8 cellular contexts compared by ENCODE assay signal in genomic region chr17:36535669-36536081, GRCh38. TPM values are rescaled to one million over a fixed set of nuclear protein-coding genes. Genes with fewer than 3 reads are reported as not detected.
DNase-seq lines count a peak whose midpoint lies in the region; ATAC-seq and TF ChIP-seq lines count a peak whose summit lies in the region.

No MANE protein-coding gene starts in this region.

- ATAC-seq in GM18867 (IDR thresholded peaks at IDR 0.05; ENCODE audit: unreplicated experiment) (peak; percentile 16), GM18502 (IDR thresholded peaks at IDR 0.05; ENCODE audit: poor library complexity, unreplicated experiment) (no peak), omental fat pad (ENCODE audit: low FRiP score) (no peak)

- peak overlapping the region; percentile 74 for H3K27ac Mint-ChIP-seq in neural progenitor cell

- H3K9ac ChIP-seq in colonic mucosa (ENCODE audit: low read depth in 2 of 2, low read length in 2 of 2) (peak overlapping the region; percentile 93 to 98), neural progenitor cell (no peak overlapping the region)

- H3K79me2 ChIP-seq in neural progenitor cell (ENCODE audit: low read depth) = peaks cover 48% of the 10 kb centered on the region

- peak overlapping the region; percentile 95 for H3K4me3 Mint-ChIP-seq in neural progenitor cell

- H3K4me3 ChIP-seq in HL-60 (replicated peaks; ENCODE audit: insufficient read depth, low read length) = peak overlapping the region; percentile 65
- peak overlapping the region; percentile 87 for H3K4me3 ChIP-seq in colonic mucosa
- peak overlapping the region; percentile 50 for H3K4me3 ChIP-seq in neural progenitor cell

- peaks cover 30% of the 10 kb centered on the region for H3K36me3 Mint-ChIP-seq in neural progenitor cell

- no peaks in the 10 kb centered on the region for H4K20me1 ChIP-seq in neural progenitor cell (ENCODE audit: low read depth)

- H3K4me1 Mint-ChIP-seq in neural progenitor cell = peaks cover 10% of the 10 kb centered on the region

- H3K36me3 ChIP-seq in colonic mucosa (no peaks in the 10 kb centered on the region), neural progenitor cell (no peaks in the 10 kb centered on the region)

- H3K27me3 ChIP-seq in HL-60 (ENCODE audit: insufficient read depth, poor library complexity, severe bottlenecking) (no peaks in the 10 kb centered on the region), colonic mucosa (no peaks in the 10 kb centered on the region), neural progenitor cell (no peaks in the 10 kb centered on the region)

- H3K4me2 ChIP-seq in neural progenitor cell = peak overlapping the region; percentile 76

- TF ChIP-seq CTCF in HL-60 (IDR thresholded peaks at IDR 0.05; ENCODE audit: insufficient read depth, low read length) (no peak), colonic mucosa (IDR thresholded peaks at IDR 0.05) (no peak), neural progenitor cell (IDR thresholded peaks at IDR 0.05) (no peak), omental fat pad (IDR thresholded peaks at IDR 0.05) (no peak)

- peaks cover 43% of the 10 kb centered on the region for H3F3A ChIP-seq in neural progenitor cell (ENCODE audit: low read depth)

- H3K27ac ChIP-seq in HL-60 (replicated peaks) = peak overlapping the region; percentile 95
- peak overlapping the region; percentile 93 for H3K27ac ChIP-seq in colonic mucosa
- H3K27ac ChIP-seq in neural progenitor cell = no peak overlapping the region

- H3K9me3 ChIP-seq in colonic mucosa (no peaks in the 10 kb centered on the region), neural progenitor cell (ENCODE audit: low read depth) (no peaks in the 10 kb centered on the region)

- DNase-seq in HL-60 (ENCODE audit: low read depth in 1 of 2, low spot score in 1 of 2) (no peak), colonic mucosa (no peak), neural progenitor cell (ENCODE audit: low spot score) (no peak), hepatic stellate cell (ENCODE audit: low spot score) (no peak), hypothalamus (lab: John Stamatoyannopoulos, UW) (no peak), omental fat pad (ENCODE audit: low spot score) (no peak)

- intact Hi-C loops in colonic mucosa (cut with DNase I) = no loop called here

- no peaks in the 10 kb centered on the region for H3K9me3 Mint-ChIP-seq in neural progenitor cell

- peaks cover 2% of the 10 kb centered on the region for H3K27me3 Mint-ChIP-seq in neural progenitor cell (ENCODE audit: insufficient read depth, low read depth)

- H3K4me1 ChIP-seq in colonic mucosa (peaks cover 4% of the 10 kb centered on the region), neural progenitor cell (peaks cover 11% of the 10 kb centered on the region)

- H2AFZ ChIP-seq in neural progenitor cell (replicated peaks) = peak overlapping the region; percentile 13

RNA-seq across cellular contexts. Expression of gene PIGW, which starts 0.9 kb away (rescaled TPM):
- total RNA-seq in colonic mucosa = 10 to 100 TPM in 1 of 2 donors, 1 to 10 TPM in 1; 4.8 to 10.2 TPM
- total RNA-seq in neural progenitor cell (ENCODE audit: low replicate concordance) = 7.0 and 10.2 TPM in 2 replicates
- total RNA-seq in omental fat pad = 10 to 100 TPM in 1 of 4 donors, 1 to 10 TPM in 3; 3.8 to 15.3 (median 7.2) TPM

RNA-seq across cellular contexts. Expression of gene MYO19, which starts 1.0 kb away (rescaled TPM):
- total RNA-seq in colonic mucosa (100 to 1,000 TPM in 1 of 2 donors, 10 to 100 TPM in 1; 48.8 to 149 TPM), neural progenitor cell (ENCODE audit: low replicate concordance) (72.4 and 101 TPM in 2 replicates), omental fat pad (100 to 1,000 TPM in 1 of 4 donors, 10 to 100 TPM in 3; 25.6 to 103 (median 39.6) TPM)

RNA-seq across cellular contexts. Expression of gene GGNBP2, which starts 9.0 kb away (rescaled TPM):
- total RNA-seq in colonic mucosa = 10 to 100 TPM; 67.6 to 81.0 TPM
- 44.4 and 79.5 TPM in 2 replicates for total RNA-seq in neural progenitor cell (ENCODE audit: low replicate concordance)
- total RNA-seq in omental fat pad = 10 to 100 TPM; 54.3 to 80.9 (median 63.1) TPM

RNA-seq across cellular contexts. Expression of gene ZNHIT3, which starts 49.2 kb away (rescaled TPM):
- total RNA-seq in colonic mucosa (10 to 100 TPM; 29.0 to 31.6 TPM), neural progenitor cell (ENCODE audit: low replicate concordance) (68.4 and 83.5 TPM in 2 replicates), omental fat pad (10 to 100 TPM; 19.8 to 35.2 (median 25.4) TPM)

RNA-seq across cellular contexts. Expression of gene DHRS11, which starts 56.0 kb away (rescaled TPM):
- total RNA-seq in colonic mucosa (100 to 1,000 TPM; 147 to 191 TPM), neural progenitor cell (ENCODE audit: low replicate concordance) (14.4 and 27.3 TPM in 2 replicates), omental fat pad (10 to 100 TPM in 2 of 4 donors, 1 to 10 TPM in 2; 5.6 to 19.8 (median 11.1) TPM)
